ENCODE assay signal across 8 cellular contexts in the genomic region with DNA sequence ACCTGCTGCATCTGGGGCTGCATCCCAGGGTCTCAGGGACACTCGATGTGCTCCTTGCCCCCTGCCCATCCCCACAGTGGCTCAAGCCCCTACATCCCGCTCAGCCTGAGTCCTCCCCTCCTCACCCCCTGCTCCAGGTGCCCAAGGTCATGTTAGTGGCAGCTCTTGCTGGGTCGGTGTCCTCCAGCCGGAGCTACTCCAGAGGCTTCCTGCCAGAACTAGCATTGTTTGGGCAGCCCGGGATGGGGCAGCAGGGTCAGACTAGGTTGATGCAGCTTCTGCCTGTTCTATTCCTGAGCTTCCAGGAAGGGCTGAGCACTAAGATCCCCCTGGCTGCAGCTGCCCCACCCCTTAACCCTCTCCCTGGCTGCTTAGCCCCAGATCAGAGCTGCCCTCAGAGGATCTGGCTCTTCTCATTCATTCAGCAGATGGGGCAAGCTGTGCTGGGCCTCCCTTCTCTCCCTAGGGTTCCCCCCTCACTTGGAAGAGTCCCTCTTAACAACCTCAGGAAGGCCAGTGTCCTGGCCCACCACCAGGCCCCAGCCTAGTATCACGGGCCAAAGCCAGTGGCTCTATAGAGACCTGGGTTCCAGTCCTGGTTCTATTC. TPM values are rescaled to one million over a fixed set of nuclear protein-coding genes. Genes with fewer than 3 reads are reported as not detected.
A peak's percentile ranks its signal among the peaks of the same experiment; 100 is the strongest.
DNase-seq lines count a peak whose midpoint lies in the region; ATAC-seq and TF ChIP-seq lines count a peak whose summit lies in the region.

No MANE protein-coding gene starts in this region.

- peaks cover 24 to 81% (median 67%) of the 10 kb centered on the region in 4 donors for H3K4me1 ChIP-seq in liver (ENCODE audit: control insufficient read depth in 4 of 4, insufficient read depth in 4 of 4, low read length in 3 of 4)
- H3K4me1 ChIP-seq in upper lobe of left lung: peaks cover 17 to 44% (median 36%) of the 10 kb centered on the region in 4 donors

- H3K36me3 ChIP-seq in liver (ENCODE audit: control insufficient read depth in 4 of 4, insufficient read depth in 3 of 4, low read depth in 1 of 4, low read length in 3 of 4) (no peaks in the 10 kb centered on the region), upper lobe of left lung (no peaks in the 10 kb centered on the region)

- no peaks in the 10 kb centered on the region for H3K27me3 ChIP-seq in liver (ENCODE audit: control insufficient read depth in 4 of 4, insufficient read depth in 4 of 4, low read length in 3 of 4)
- no peaks in the 10 kb centered on the region for H3K27me3 ChIP-seq in upper lobe of left lung

- TF ChIP-seq RAD21 in liver (IDR thresholded peaks at IDR 0.05): peak; percentile 18 to 37

- peak overlapping the region; percentile 91 for H3K27ac Mint-ChIP-seq in activated naive CD4-positive, alpha-beta T cell treated with anti-CD3 and anti-CD28 coated beads, Interleukin-2, amount 50 U/mL, for 24 hours
- peak overlapping the region; percentile 82 for H3K27ac Mint-ChIP-seq in activated T-helper 17 cell treated with anti-CD3 and anti-CD28 coated beads, Interleukin-2, amount 50 U/mL, for 72 hours

- no peak for TF ChIP-seq POLR2A in upper lobe of left lung (IDR thresholded peaks at IDR 0.05)

- no peaks in the 10 kb centered on the region for H3K36me3 Mint-ChIP-seq in activated naive CD4-positive, alpha-beta T cell treated with anti-CD3 and anti-CD28 coated beads, Interleukin-2, amount 50 U/mL, for 24 hours
- H3K36me3 Mint-ChIP-seq in activated T-helper 17 cell treated with anti-CD3 and anti-CD28 coated beads, Interleukin-2, amount 50 U/mL, for 72 hours (ENCODE audit: low read depth): peaks cover 36% of the 10 kb centered on the region

- H3K9ac ChIP-seq in liver (ENCODE audit: low read depth in 1 of 2, low read length in 2 of 2): peak overlapping the region; percentile 32 to 48

- DNase-seq in activated naive CD4-positive, alpha-beta T cell (lab: John Stamatoyannopoulos, UW): no peak
- no peak for DNase-seq in upper lobe of left lung
- DNase-seq in central memory CD4-positive, alpha-beta T cell: no peak
- no peak for DNase-seq in C1 segment of cervical spinal cord (lab: John Stamatoyannopoulos, UW)
- no peak for DNase-seq in DMS153 treated with DMSO at 0.1 percent for 48 hours (lab: John Stamatoyannopoulos, UW; ENCODE audit: unreplicated experiment)

- H3K27ac ChIP-seq in liver (ENCODE audit: low read depth in 1 of 2, low read length in 2 of 2) (peak overlapping the region; percentile 77 to 92), upper lobe of left lung (peak overlapping the region; percentile 44 to 85 (median 79))

- no peak for ATAC-seq in activated T-helper 17 cell treated with anti-CD3 and anti-CD28 coated beads, Interleukin-2, amount 50 U/mL, for 72 hours (replicated peaks)
- ATAC-seq in upper lobe of left lung (ENCODE audit: low FRiP score in 2 of 2): no peak

- H3K4me1 Mint-ChIP-seq in activated naive CD4-positive, alpha-beta T cell treated with anti-CD3 and anti-CD28 coated beads, Interleukin-2, amount 50 U/mL, for 24 hours: peaks cover 85% of the 10 kb centered on the region
- peaks cover 58% of the 10 kb centered on the region for H3K4me1 Mint-ChIP-seq in activated T-helper 17 cell treated with anti-CD3 and anti-CD28 coated beads, Interleukin-2, amount 50 U/mL, for 72 hours

- TF ChIP-seq CTCF in liver (IDR thresholded peaks at IDR 0.05; ENCODE audit: low read depth, low read length, missing input control) (no peak), upper lobe of left lung (IDR thresholded peaks at IDR 0.05) (no peak)

- H3K9me3 Mint-ChIP-seq in activated naive CD4-positive, alpha-beta T cell treated with anti-CD3 and anti-CD28 coated beads, Interleukin-2, amount 50 U/mL, for 24 hours: no peaks in the 10 kb centered on the region
- H3K9me3 Mint-ChIP-seq in activated T-helper 17 cell treated with anti-CD3 and anti-CD28 coated beads, Interleukin-2, amount 50 U/mL, for 72 hours: no peaks in the 10 kb centered on the region

- H3K9me3 ChIP-seq in liver (ENCODE audit: control insufficient read depth in 4 of 4, low read length in 3 of 4) (no peaks in the 10 kb centered on the region), upper lobe of left lung (no peaks in the 10 kb centered on the region)

- H3K4me3 ChIP-seq in liver (ENCODE audit: low read depth in 1 of 3, low read length in 3 of 3) (peak overlapping the region; percentile 56 to 81 (median 59)), upper lobe of left lung (peak overlapping the region in 3 of 4 donors; percentile 46 to 60 (median 55))

- H3K27me3 Mint-ChIP-seq in activated naive CD4-positive, alpha-beta T cell treated with anti-CD3 and anti-CD28 coated beads, Interleukin-2, amount 50 U/mL, for 24 hours: no peaks in the 10 kb centered on the region
- H3K27me3 Mint-ChIP-seq in activated T-helper 17 cell treated with anti-CD3 and anti-CD28 coated beads, Interleukin-2, amount 50 U/mL, for 72 hours: no peaks in the 10 kb centered on the region

- H3K4me3 Mint-ChIP-seq in activated naive CD4-positive, alpha-beta T cell treated with anti-CD3 and anti-CD28 coated beads, Interleukin-2, amount 50 U/mL, for 24 hours: peak overlapping the region; percentile 80
- peak overlapping the region; percentile 80 for H3K4me3 Mint-ChIP-seq in activated T-helper 17 cell treated with anti-CD3 and anti-CD28 coated beads, Interleukin-2, amount 50 U/mL, for 72 hours

- WGBS in liver: 11% methylated on average over 6 of the region's 6 CpGs
- 37% methylated on average over 6 of the region's 6 CpGs; no CpG with 5 or more reads in 1 of the 2 donors for WGBS in upper lobe of left lung, 2 donors

- TF ChIP-seq EP300 in upper lobe of left lung (IDR thresholded peaks at IDR 0.05): no peak

TF ChIP-seq in liver, 16 proteins besides CTCF, POLR2A, EP300 and RAD21 (continues in another document):
- TF ChIP-seq, protein P1, sequence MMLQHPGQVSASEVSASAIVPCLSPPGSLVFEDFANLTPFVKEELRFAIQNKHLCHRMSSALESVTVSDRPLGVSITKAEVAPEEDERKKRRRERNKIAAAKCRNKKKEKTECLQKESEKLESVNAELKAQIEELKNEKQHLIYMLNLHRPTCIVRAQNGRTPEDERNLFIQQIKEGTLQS (IDR thresholded peaks at IDR 0.05): no peak
- peak in 1 of 2 donors; percentile 16 for TF ChIP-seq JUND (IDR thresholded peaks at IDR 0.05)
- no peak for TF ChIP-seq FOXA1 (IDR thresholded peaks at IDR 0.05)
- peak; percentile 67 to 71 for TF ChIP-seq HNF4A (conservative IDR thresholded peaks at IDR 0.05)
- no peak for TF ChIP-seq FOXA2 (IDR thresholded peaks at IDR 0.05)
- TF ChIP-seq NR2F2 (IDR thresholded peaks at IDR 0.05): no peak
- TF ChIP-seq RXRA (IDR thresholded peaks at IDR 0.05): peak; percentile 86 to 93
- TF ChIP-seq, protein P2, sequence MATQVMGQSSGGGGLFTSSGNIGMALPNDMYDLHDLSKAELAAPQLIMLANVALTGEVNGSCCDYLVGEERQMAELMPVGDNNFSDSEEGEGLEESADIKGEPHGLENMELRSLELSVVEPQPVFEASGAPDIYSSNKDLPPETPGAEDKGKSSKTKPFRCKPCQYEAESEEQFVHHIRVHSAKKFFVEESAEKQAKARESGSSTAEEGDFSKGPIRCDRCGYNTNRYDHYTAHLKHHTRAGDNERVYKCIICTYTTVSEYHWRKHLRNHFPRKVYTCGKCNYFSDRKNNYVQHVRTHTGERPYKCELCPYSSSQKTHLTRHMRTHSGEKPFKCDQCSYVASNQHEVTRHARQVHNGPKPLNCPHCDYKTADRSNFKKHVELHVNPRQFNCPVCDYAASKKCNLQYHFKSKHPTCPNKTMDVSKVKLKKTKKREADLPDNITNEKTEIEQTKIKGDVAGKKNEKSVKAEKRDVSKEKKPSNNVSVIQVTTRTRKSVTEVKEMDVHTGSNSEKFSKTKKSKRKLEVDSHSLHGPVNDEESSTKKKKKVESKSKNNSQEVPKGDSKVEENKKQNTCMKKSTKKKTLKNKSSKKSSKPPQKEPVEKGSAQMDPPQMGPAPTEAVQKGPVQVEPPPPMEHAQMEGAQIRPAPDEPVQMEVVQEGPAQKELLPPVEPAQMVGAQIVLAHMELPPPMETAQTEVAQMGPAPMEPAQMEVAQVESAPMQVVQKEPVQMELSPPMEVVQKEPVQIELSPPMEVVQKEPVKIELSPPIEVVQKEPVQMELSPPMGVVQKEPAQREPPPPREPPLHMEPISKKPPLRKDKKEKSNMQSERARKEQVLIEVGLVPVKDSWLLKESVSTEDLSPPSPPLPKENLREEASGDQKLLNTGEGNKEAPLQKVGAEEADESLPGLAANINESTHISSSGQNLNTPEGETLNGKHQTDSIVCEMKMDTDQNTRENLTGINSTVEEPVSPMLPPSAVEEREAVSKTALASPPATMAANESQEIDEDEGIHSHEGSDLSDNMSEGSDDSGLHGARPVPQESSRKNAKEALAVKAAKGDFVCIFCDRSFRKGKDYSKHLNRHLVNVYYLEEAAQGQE (IDR thresholded peaks at IDR 0.05): peak; percentile 61
- no peak for TF ChIP-seq GABPA (IDR thresholded peaks at IDR 0.05 in 1 of 2, conservative IDR thresholded peaks at IDR 0.05 in 1 of 2)
- TF ChIP-seq, protein P3, sequence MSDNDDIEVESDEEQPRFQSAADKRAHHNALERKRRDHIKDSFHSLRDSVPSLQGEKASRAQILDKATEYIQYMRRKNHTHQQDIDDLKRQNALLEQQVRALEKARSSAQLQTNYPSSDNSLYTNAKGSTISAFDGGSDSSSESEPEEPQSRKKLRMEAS (IDR thresholded peaks at IDR 0.05): peak; percentile 63
- peak; percentile 62 for TF ChIP-seq YY1 (IDR thresholded peaks at IDR 0.05)
- TF ChIP-seq HNF4G (IDR thresholded peaks at IDR 0.05): no peak

RNA-seq across cellular contexts. Expression of a gene that starts 0.7 kb away (rescaled TPM):
- 100 to 1,000 TPM in 1 of 2 donors, 10 to 100 TPM in 1; 45.5 to 102 TPM for total RNA-seq in activated T-helper 17 cell treated with anti-CD3 and anti-CD28 coated beads, Interleukin-2, amount 50 U/mL, for 72 hours
- total RNA-seq in liver (10 to 100 TPM; 10.2 to 53.8 TPM), upper lobe of left lung (10 to 100 TPM; 11.9 to 39.1 (median 26.6) TPM)
- 10 to 100 TPM; 30.7 to 35.8 TPM for polyA plus RNA-seq in liver

RNA-seq across cellular contexts. Expression of a gene that starts 7.0 kb away (rescaled TPM):
- 100 to 1,000 TPM in 1 of 2 donors, 10 to 100 TPM in 1; 94.3 to 122 TPM for total RNA-seq in activated T-helper 17 cell treated with anti-CD3 and anti-CD28 coated beads, Interleukin-2, amount 50 U/mL, for 72 hours
- total RNA-seq in liver (100 to 1,000 TPM; 279 to 478 TPM), upper lobe of left lung (100 to 1,000 TPM; 134 to 263 (median 177) TPM)
- 100 to 1,000 TPM; 243 to 449 TPM for polyA plus RNA-seq in liver

RNA-seq across cellular contexts. Expression of a gene that starts 25.8 kb away (rescaled TPM):
- 1 to 10 TPM in 1 of 2 donors, under 1 TPM in 1; 0.56 to 1.1 TPM for total RNA-seq in activated T-helper 17 cell treated with anti-CD3 and anti-CD28 coated beads, Interleukin-2, amount 50 U/mL, for 72 hours
- total RNA-seq in liver (1 to 10 TPM in 1 of 2 donors, under 1 TPM in 1; 0.23 to 1.0 TPM), upper lobe of left lung (not detected)
- under 1 TPM; 0.33 to 0.60 TPM for polyA plus RNA-seq in liver

RNA-seq across cellular contexts. Expression of a gene that starts 42.0 kb away (rescaled TPM):
- not detected for total RNA-seq in activated T-helper 17 cell treated with anti-CD3 and anti-CD28 coated beads, Interleukin-2, amount 50 U/mL, for 72 hours
- total RNA-seq in liver (not detected), upper lobe of left lung (not detected)
- polyA plus RNA-seq in liver: not detected

RNA-seq across cellular contexts. Expression of a gene that starts 46.7 kb away (rescaled TPM):
- total RNA-seq in activated T-helper 17 cell treated with anti-CD3 and anti-CD28 coated beads, Interleukin-2, amount 50 U/mL, for 72 hours: 10 to 100 TPM; 21.9 to 26.0 TPM
- total RNA-seq in liver (10 to 100 TPM in 1 of 2 donors, 1 to 10 TPM in 1; 6.0 to 36.8 TPM), upper lobe of left lung (10 to 100 TPM in 4 of 6 donors, 1 to 10 TPM in 2; 8.8 to 29.5 (median 13.6) TPM)
- 1 to 10 TPM; 1.9 to 8.0 TPM for polyA plus RNA-seq in liver
